ENCODE assay signal across 18 cellular contexts in genomic region chr6:13881621-13882165, GRCh38. TPM values are rescaled to one million over a fixed set of nuclear protein-coding genes. Genes with fewer than 3 reads are reported as not detected.
"Had no signal": no experiment of that assay in that cellular context is flagged by ENCODE, and none has a peak within 500 bp of the region (broad histone marks: within the 10 kb centered on the region; RNA-seq: fewer than 3 reads in every experiment).

No MANE protein-coding gene starts in this region.

- DNase-seq: effector CD4-positive, alpha-beta T cell; gastrocnemius medialis; heart right ventricle; hypothalamus; kidney glomerular epithelial cell; mammary epithelial cell; mucosa of descending colon; naive thymus-derived CD8-positive, alpha-beta T cell; ovary; sigmoid colon; stimulated activated CD4-positive, alpha-beta T cell treated with anti-CD3 and anti-CD28 coated beads, Interleukin-2, amount 100 ng/mL, for 24 hours; stimulated activated naive CD4-positive, alpha-beta T cell; stomach; substantia nigra had no signal

- H3K36me3 ChIP-seq: gastrocnemius medialis, heart right ventricle, ovary, right atrium auricular region, sigmoid colon, stomach had no signal

- ATAC-seq: gastrocnemius medialis; heart right ventricle; mucosa of descending colon; naive thymus-derived CD8-positive, alpha-beta T cell had no signal

- H3K27me3 ChIP-seq: gastrocnemius medialis, ovary, right atrium auricular region, sigmoid colon, stomach had no signal

- H3K4me1 ChIP-seq: gastrocnemius medialis, heart right ventricle, right atrium auricular region, sigmoid colon, stomach had no signal

- H3K4me3 ChIP-seq: coronary artery, gastrocnemius medialis, heart right ventricle, mucosa of descending colon, ovary, right atrium auricular region, sigmoid colon, skin epidermis, stomach had no signal

- H3K9me3 ChIP-seq: gastrocnemius medialis, mucosa of descending colon, right atrium auricular region had no signal

- H3K27ac ChIP-seq: coronary artery, gastrocnemius medialis, heart right ventricle, ovary, right atrium auricular region, sigmoid colon, skin epidermis, stomach had no signal

RNA-seq across cellular contexts. Expression of gene RNF182, which starts 43.1 kb away (rescaled TPM):
- total RNA-seq: naive thymus-derived CD8-positive, alpha-beta T cell had no signal
- polyA plus RNA-seq: liver; naive thymus-derived CD8-positive, alpha-beta T cell had no signal
